20 cellular contexts compared by ENCODE assay signal in genomic region chr12:115177899-115178298, GRCh38.
DNase-seq lines count a peak whose midpoint lies in the region; ATAC-seq, FAIRE-seq and TF ChIP-seq lines count a peak whose summit lies in the region.
"Had no signal": no experiment of that assay in that cellular context is flagged by ENCODE, and none has a peak within 500 bp of the region (broad histone marks: within the 10 kb centered on the region; RNA-seq: fewer than 3 reads in every experiment).

No MANE protein-coding gene starts in this region.

- TF ChIP-seq CTCF in A549 (IDR thresholded peaks at IDR 0.05) (no peak), HEK293 (tag by site-specific recombination; IDR thresholded peaks at IDR 0.05) (no peak), IMR-90 (conservative IDR thresholded peaks at IDR 0.05; ENCODE audit: low read depth, low read length) (no peak), H1 (IDR thresholded peaks at IDR 0.05; ENCODE audit: control extremely low read depth in 1 of 3, insufficient read depth in 1 of 3, low read depth in 1 of 3, low read length in 3 of 3) (no peak), MCF 10A (IDR thresholded peaks at IDR 0.05; ENCODE audit: unreplicated experiment) (no peak)

- H2BK15ac ChIP-seq in IMR-90 (ENCODE audit: low read depth, low read length) = no peak overlapping the region
- no peak overlapping the region for H2BK15ac ChIP-seq in H1 (ENCODE audit: low read length)

- POLR2A ChIA-PET in A549 (lab: Yijun Ruan, JAX) (no interaction called here), HEK293 (lab: Yijun Ruan, JAX) (no interaction called here), IMR-90 (lab: Charles Lee; ENCODE audit: unreplicated experiment) (no interaction called here), H1 (lab: Charles Lee; ENCODE audit: partially characterized antibody) (no interaction called here), MCF 10A (lab: Yijun Ruan, JAX) (no interaction called here)

- no peak overlapping the region for H2AK9ac ChIP-seq in IMR-90 (replicated peaks; ENCODE audit: low read depth, low read length, poor library complexity)

- H3K56ac ChIP-seq in IMR-90 (ENCODE audit: extremely low read depth, insufficient read depth, low read length) (no peak overlapping the region), H1 (replicated peaks; ENCODE audit: insufficient read length, low read depth, low read length) (peak overlapping the region; percentile 88)

- FAIRE-seq in A549 (lab: Jason Lieb, UNC) (peak; percentile 39), H1 (lab: Jason Lieb, UNC) (no peak)
- FAIRE-seq: GM12892, GM19239 had no signal

- ATAC-seq in A549 (no peak), IMR-90 (ENCODE audit: low read depth) (no peak), GM18498 (IDR thresholded peaks at IDR 0.05; ENCODE audit: unreplicated experiment) (no peak)
- ATAC-seq: HCT116 had no signal

- H3K4ac ChIP-seq in IMR-90 (ENCODE audit: low read depth, low read length) (no peak overlapping the region), H1 (replicated peaks; ENCODE audit: insufficient read length, low read depth, low read length) (no peak overlapping the region)

- intact Hi-C loops in IMR-90 (cut with micrococcal nuclease) (no loop called here), MCF 10A (cut with micrococcal nuclease) (no loop called here)

- H3K9me3 ChIP-seq in A549 = no peaks in the 10 kb centered on the region
- H3K9me3 ChIP-seq in HEK293 (ENCODE audit: control insufficient read depth, insufficient read depth, low read depth, low read length) = no peaks in the 10 kb centered on the region
- H3K9me3 ChIP-seq in IMR-90 (ENCODE audit: control insufficient read depth, insufficient read depth, low read length) = no peaks in the 10 kb centered on the region
- H3K9me3 ChIP-seq in H1 (ENCODE audit: insufficient read depth in 2 of 2, low read depth in 1 of 2, low read length in 1 of 2) = no peaks in the 10 kb centered on the region

- 55% methylated on average over 6 of the region's 6 CpGs for WGBS in A549 (ENCODE audit: missing lambda C conversion rate)
- 92% methylated on average over 4 of the region's 6 CpGs; no CpG with 5 or more reads in 1 of the 2 experiments for WGBS in IMR-90 (ENCODE audit: extremely low coverage in 2 of 2, insufficient read length in 1 of 2), 2 experiments
- 88 to 100% methylated on average over 1 to 6 of the region's 6 CpGs for WGBS in H1 (ENCODE audit: extremely low coverage in 1 of 2, insufficient coverage in 1 of 2, insufficient read length in 1 of 2, insufficient replicate concordance in 2 of 2, low coverage in 1 of 2, low lambda C conversion rate in 2 of 2, missing lambda C conversion rate in 1 of 2), 2 experiments

- no peak for TF ChIP-seq POLR2A in A549 (IDR thresholded peaks at IDR 0.05; ENCODE audit: low read length)
- no peak for TF ChIP-seq POLR2A in IMR-90 (IDR thresholded peaks at IDR 0.05; ENCODE audit: low read depth, low read length)
- TF ChIP-seq POLR2A in H1 (IDR thresholded peaks at IDR 0.05; ENCODE audit: control extremely low read depth in 1 of 2, low read depth in 2 of 2, low read length in 2 of 2) = no peak

- H2AK5ac ChIP-seq in IMR-90 (ENCODE audit: low read depth, low read length) (0 out of 2 replicates have a peak overlapping the region, but pooled peaks have one; percentile 20), H1 (ENCODE audit: low read depth, low read length) (0 out of 2 replicates have a peak overlapping the region, but pooled peaks have one; percentile 77)

- H2BK20ac ChIP-seq in IMR-90 (ENCODE audit: low read depth, low read length) (no peak overlapping the region), H1 (ENCODE audit: low read length) (no peak overlapping the region)

- H2BK5ac ChIP-seq in IMR-90 (ENCODE audit: low read depth, low read length, poor library complexity, severe bottlenecking) (peak overlapping the region; percentile 15), H1 (ENCODE audit: low read depth, low read length) (no peak overlapping the region)

- in situ Hi-C loops in IMR-90 (cut with MboI; ENCODE audit: low sequenced_read_pairs) = no loop called here

- H4K8ac ChIP-seq in IMR-90 (ENCODE audit: low read depth in 2 of 2, low read length in 2 of 2) (no peak overlapping the region), H1 (ENCODE audit: extremely low read depth, insufficient read depth, low read length) (no peak overlapping the region)

- H3K4me2 ChIP-seq in A549 = no peak overlapping the region
- H3K4me2 ChIP-seq in IMR-90 (ENCODE audit: low read depth, low read length) = no peak overlapping the region
- no peak overlapping the region for H3K4me2 ChIP-seq in H1 (ENCODE audit: insufficient read depth in 1 of 2, low read depth in 2 of 2, low read length in 2 of 2)

- dilution Hi-C loops in IMR-90 (cut with HindIII; ENCODE audit: low sequenced_read_pairs, unreplicated experiment) = no loop called here

- H3K18ac ChIP-seq in IMR-90 (ENCODE audit: low read depth, low read length) = no peak overlapping the region
- H3K18ac ChIP-seq in H1 (ENCODE audit: extremely low read depth, low read length) = no peak overlapping the region

- H3K79me2 ChIP-seq in H1 (ENCODE audit: control insufficient read depth in 1 of 2, insufficient read depth in 2 of 2, low read length in 2 of 2) = no peaks in the 10 kb centered on the region

- no peaks in the 10 kb centered on the region for H3K9me3 Mint-ChIP-seq in MCF 10A (ENCODE audit: unreplicated experiment)
- H3K9me3 Mint-ChIP-seq: H9 had no signal

- no peak overlapping the region for H3K9ac ChIP-seq in IMR-90 (ENCODE audit: low read depth, low read length)
- H3K9ac ChIP-seq in H1 (replicated peaks in 1 of 4; ENCODE audit: extremely low read depth in 1 of 4, low read depth in 3 of 4, low read length in 3 of 4) = no peak overlapping the region
- H3K9ac ChIP-seq: GM23248 had no signal

- no peak for TF ChIP-seq EP300 in A549 (IDR thresholded peaks at IDR 0.05)
- TF ChIP-seq EP300 in H1 (IDR thresholded peaks at IDR 0.05; ENCODE audit: borderline replicate concordance in 1 of 2, low read depth in 2 of 2, low read length in 2 of 2) = no peak

- H3K4me1 Mint-ChIP-seq in MCF 10A (ENCODE audit: insufficient read depth, unreplicated experiment) = no peaks in the 10 kb centered on the region
- H3K4me1 Mint-ChIP-seq: CD4-positive, alpha-beta memory T cell; H9 had no signal

- CTCF ChIA-PET in A549 (lab: Yijun Ruan, JAX) (no interaction called here), HEK293 (lab: Yijun Ruan, JAX) (no interaction called here), IMR-90 (lab: Yijun Ruan, JAX) (no interaction called here), H1 (lab: Charles Lee; ENCODE audit: partially characterized antibody) (no interaction called here), MCF 10A (lab: Yijun Ruan, JAX) (no interaction called here)

- no peak overlapping the region for H3K27ac Mint-ChIP-seq in MCF 10A (ENCODE audit: low read depth, unreplicated experiment)
- H3K27ac Mint-ChIP-seq: CD4-positive, alpha-beta memory T cell; H9 had no signal

- peak overlapping the region; percentile 7 for H2AFZ ChIP-seq in IMR-90 (replicated peaks; ENCODE audit: low read length, poor library complexity)
- no peak overlapping the region for H2AFZ ChIP-seq in H1 (ENCODE audit: low read length)
- H2AFZ ChIP-seq: GM23248 had no signal

- BruUV-seq in IMR-90 (replicated peaks; lab: Mats Ljungman, UMichigan) (no TSS peak), MCF 10A (replicated peaks; lab: Mats Ljungman, UMichigan) (no TSS peak)

- H4K20me1 ChIP-seq in IMR-90 (ENCODE audit: insufficient read depth, low read length) (no peaks in the 10 kb centered on the region), H1 (replicated peaks in 1 of 2; ENCODE audit: control insufficient read depth in 1 of 2, insufficient read depth in 2 of 2, low read length in 2 of 2) (peaks cover 0 to 5% of the 10 kb centered on the region in 2 experiments)

- H4K91ac ChIP-seq in IMR-90 (ENCODE audit: insufficient read depth, low read depth, low read length) (no peak overlapping the region), H1 (replicated peaks; ENCODE audit: insufficient read length, low read length) (no peak overlapping the region)

- peaks cover 10% of the 10 kb centered on the region; the same call in 1 of the 2 replicates for H3K23me2 ChIP-seq in H1 (ENCODE audit: low read depth, low read length)

- H3K14ac ChIP-seq in IMR-90 (replicated peaks; ENCODE audit: low read depth, low read length) (no peak overlapping the region), H1 (ENCODE audit: insufficient read length) (no peak overlapping the region)

- H3K79me1 ChIP-seq in IMR-90 (ENCODE audit: low read depth in 1 of 2, low read length in 2 of 2) (no peaks in the 10 kb centered on the region), H1 (ENCODE audit: low read depth, low read length) (no peaks in the 10 kb centered on the region)

- no peak overlapping the region for H3K4me3 Mint-ChIP-seq in MCF 10A (ENCODE audit: unreplicated experiment)
- H3K4me3 Mint-ChIP-seq: CD4-positive, alpha-beta memory T cell; H9 had no signal

- H3K4me3 ChIP-seq in A549 (no peak overlapping the region), HEK293 (ENCODE audit: low read depth, low read length) (no peak overlapping the region), IMR-90 (ENCODE audit: insufficient read depth, low read depth, low read length) (no peak overlapping the region), H1 (ENCODE audit: extremely low read depth in 1 of 4, insufficient read depth in 2 of 4, low read depth in 3 of 4, low read length in 4 of 4) (no peak overlapping the region)
- H3K4me3 ChIP-seq: GM23248 had no signal

- H2BK12ac ChIP-seq in H1 (ENCODE audit: low read depth, low read length) = no peak overlapping the region; the same call in 1 of the 2 replicates

- TF ChIP-seq RAD21 in A549 (conservative IDR thresholded peaks at IDR 0.05 in 1 of 2, IDR thresholded peaks at IDR 0.05 in 1 of 2) = no peak
- TF ChIP-seq RAD21 in IMR-90 (IDR thresholded peaks at IDR 0.05; ENCODE audit: low read length) = no peak
- no peak for TF ChIP-seq RAD21 in H1 (IDR thresholded peaks at IDR 0.05 in 1 of 2, conservative IDR thresholded peaks at IDR 0.05 in 1 of 2; ENCODE audit: low read depth in 2 of 2, low read length in 2 of 2)

- no peak for DNase-seq in A549 (ENCODE audit: low read depth in 1 of 2, low spot score in 1 of 2)
- no peak for DNase-seq in IMR-90
- no peak for DNase-seq in H1 (ENCODE audit: low read depth in 1 of 2, low spot score in 2 of 2)
- no peak for DNase-seq in activated CD4-positive, alpha-beta T cell treated with anti-CD3 and anti-CD28 coated beads for 1 hour
- no peak for DNase-seq in mesenteric fat pad (ENCODE audit: low spot score)
- no peak for DNase-seq in MCF 10A (ENCODE audit: unreplicated experiment)
- DNase-seq: 8988T; C1 segment of cervical spinal cord; Calu3; CD4-positive, alpha-beta memory T cell; COR-L47; DMS53; GF-D8; GM23248; H9 had no signal

- H3K36me3 Mint-ChIP-seq in MCF 10A (ENCODE audit: insufficient read depth, unreplicated experiment) = no peaks in the 10 kb centered on the region
- H3K36me3 Mint-ChIP-seq: CD4-positive, alpha-beta memory T cell had no signal

- H4K5ac ChIP-seq in IMR-90 (ENCODE audit: low read depth, low read length) (no peak overlapping the region), H1 (ENCODE audit: insufficient read length, low read depth, low read length) (no peak overlapping the region)

- H3K27me3 ChIP-seq in IMR-90 (ENCODE audit: control insufficient read depth, insufficient read depth, low read length) (no peaks in the 10 kb centered on the region), H1 (replicated peaks in 1 of 4; ENCODE audit: control insufficient read depth in 3 of 4, extremely low read depth in 1 of 4, insufficient read depth in 3 of 4, low read length in 3 of 4) (no peaks in the 10 kb centered on the region)

- H3K36me3 ChIP-seq in HEK293 (ENCODE audit: control insufficient read depth in 2 of 2, insufficient read depth in 1 of 2, low read length in 2 of 2) = no peaks in the 10 kb centered on the region
- no peaks in the 10 kb centered on the region for H3K36me3 ChIP-seq in IMR-90 (ENCODE audit: control insufficient read depth, insufficient read depth, low read length)
- H3K36me3 ChIP-seq in H1 (ENCODE audit: control insufficient read depth in 2 of 4, insufficient read depth in 4 of 4, low read length in 3 of 4) = no peaks in the 10 kb centered on the region

- H3K27me3 Mint-ChIP-seq in MCF 10A (ENCODE audit: insufficient read depth, unreplicated experiment) = no peaks in the 10 kb centered on the region
- H3K27me3 Mint-ChIP-seq: CD4-positive, alpha-beta memory T cell had no signal

- H3K27ac ChIP-seq in A549 (no peak overlapping the region), HEK293 (ENCODE audit: extremely low read depth, low read depth, low read length) (no peak overlapping the region), IMR-90 (ENCODE audit: insufficient read depth, low read length) (no peak overlapping the region), H1 (ENCODE audit: low read depth, low read length) (no peak overlapping the region)
- H3K27ac ChIP-seq: GM23248 had no signal

- H2BK120ac ChIP-seq in IMR-90 (ENCODE audit: low read depth, low read length) = no peak overlapping the region
- no peak overlapping the region for H2BK120ac ChIP-seq in H1 (replicated peaks; ENCODE audit: low read depth, low read length)

- no peak overlapping the region for H3K23ac ChIP-seq in IMR-90 (ENCODE audit: low read depth, low read length)
- H3K23ac ChIP-seq in H1 (ENCODE audit: insufficient read length) = no peak overlapping the region

- H3K4me1 ChIP-seq in A549 (no peaks in the 10 kb centered on the region), HEK293 (ENCODE audit: control insufficient read depth, insufficient read depth, low read length) (no peaks in the 10 kb centered on the region), IMR-90 (ENCODE audit: control insufficient read depth, insufficient read depth, low read length) (peaks cover 2% of the 10 kb centered on the region; the same call in 1 of the 2 replicates), H1 (replicated peaks in 1 of 4; ENCODE audit: control insufficient read depth in 3 of 4, insufficient read depth in 4 of 4, low read length in 3 of 4) (no peaks in the 10 kb centered on the region)

- peaks cover 4% of the 10 kb centered on the region; the same call in 1 of the 2 replicates for H3K9me1 ChIP-seq in IMR-90 (ENCODE audit: insufficient read depth, low read length)
